In the genomic region with DNA sequence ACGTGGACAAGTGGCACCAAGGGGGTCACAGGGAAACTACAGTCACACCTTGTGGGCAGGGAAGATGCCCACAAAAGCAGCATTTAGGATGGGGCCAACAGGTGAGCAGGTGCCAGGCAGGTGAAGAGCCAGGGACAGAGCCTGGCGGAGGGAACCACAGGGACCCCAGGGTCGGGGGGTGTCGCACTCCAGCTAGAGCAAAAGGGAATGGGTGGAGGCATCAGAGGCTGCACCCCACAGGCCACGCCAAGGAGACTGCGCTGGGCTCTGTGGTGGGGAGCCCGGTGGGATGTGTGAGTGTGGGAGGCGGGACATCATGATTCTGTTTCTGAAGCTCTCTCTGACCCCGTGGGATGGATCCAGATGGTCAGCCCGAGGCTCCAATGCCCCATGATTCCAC, we compare ENCODE assay signal across 14 cellular contexts.
"Had no signal": no experiment of that assay in that cellular context is flagged by ENCODE, and none has a peak within 500 bp of the region (broad histone marks: within the 10 kb centered on the region; RNA-seq: fewer than 3 reads in every experiment).

No MANE protein-coding gene starts in this region.

- H3K4me1 ChIP-seq: transverse colon had no signal

- H3K4me3 Mint-ChIP-seq: dendritic cell treated with granulocyte-macrophage colony-stimulating factor and Interleukin-4, amounts not matched to agents 40 ng/mL and 50 ng/mL, for 4 days; effector memory CD8-positive, alpha-beta T cell; immature natural killer cell; naive B cell; nephron had no signal

- H3K9me3 ChIP-seq: left lung, neutrophil, transverse colon had no signal

- H3K27me3 ChIP-seq: left lung, neutrophil, transverse colon had no signal

- H3K27me3 Mint-ChIP-seq: dendritic cell treated with granulocyte-macrophage colony-stimulating factor and Interleukin-4, amounts not matched to agents 40 ng/mL and 50 ng/mL, for 4 days; effector memory CD8-positive, alpha-beta T cell; naive B cell had no signal

- H3K27ac ChIP-seq: left lung, neutrophil had no signal

- H3K9me3 Mint-ChIP-seq: dendritic cell treated with granulocyte-macrophage colony-stimulating factor and Interleukin-4, amounts not matched to agents 40 ng/mL and 50 ng/mL, for 4 days; effector memory CD8-positive, alpha-beta T cell; immature natural killer cell; nephron had no signal

- H3K4me3 ChIP-seq: left lung, lung, transverse colon had no signal

- ATAC-seq: effector memory CD8-positive, alpha-beta T cell; left lung; stimulated activated naive CD8-positive, alpha-beta T cell treated with anti-CD3 and anti-CD28 coated beads, Interleukin-15, Interleukin-2, amounts not matched to agents 100 U/mL and 50 U/mL, for 24 hours had no signal

- DNase-seq: effector memory CD8-positive, alpha-beta T cell; foreskin melanocyte; immature natural killer cell; left lung; mesenchymal stem cell; naive B cell; small intestine; stimulated activated CD4-positive, alpha-beta T cell treated with anti-CD3 and anti-CD28 coated beads, Interleukin-2, amount 100 ng/mL, for 48 hours; stimulated activated naive CD8-positive, alpha-beta T cell treated with anti-CD3 and anti-CD28 coated beads, Interleukin-15, Interleukin-2, amounts not matched to agents 100 U/mL and 50 U/mL, for 24 hours; transverse colon had no signal

- H3K27ac Mint-ChIP-seq: dendritic cell treated with granulocyte-macrophage colony-stimulating factor and Interleukin-4, amounts not matched to agents 40 ng/mL and 50 ng/mL, for 4 days; immature natural killer cell; nephron had no signal
